ENCODE assay signal across 11 cellular contexts in the genomic region with DNA sequence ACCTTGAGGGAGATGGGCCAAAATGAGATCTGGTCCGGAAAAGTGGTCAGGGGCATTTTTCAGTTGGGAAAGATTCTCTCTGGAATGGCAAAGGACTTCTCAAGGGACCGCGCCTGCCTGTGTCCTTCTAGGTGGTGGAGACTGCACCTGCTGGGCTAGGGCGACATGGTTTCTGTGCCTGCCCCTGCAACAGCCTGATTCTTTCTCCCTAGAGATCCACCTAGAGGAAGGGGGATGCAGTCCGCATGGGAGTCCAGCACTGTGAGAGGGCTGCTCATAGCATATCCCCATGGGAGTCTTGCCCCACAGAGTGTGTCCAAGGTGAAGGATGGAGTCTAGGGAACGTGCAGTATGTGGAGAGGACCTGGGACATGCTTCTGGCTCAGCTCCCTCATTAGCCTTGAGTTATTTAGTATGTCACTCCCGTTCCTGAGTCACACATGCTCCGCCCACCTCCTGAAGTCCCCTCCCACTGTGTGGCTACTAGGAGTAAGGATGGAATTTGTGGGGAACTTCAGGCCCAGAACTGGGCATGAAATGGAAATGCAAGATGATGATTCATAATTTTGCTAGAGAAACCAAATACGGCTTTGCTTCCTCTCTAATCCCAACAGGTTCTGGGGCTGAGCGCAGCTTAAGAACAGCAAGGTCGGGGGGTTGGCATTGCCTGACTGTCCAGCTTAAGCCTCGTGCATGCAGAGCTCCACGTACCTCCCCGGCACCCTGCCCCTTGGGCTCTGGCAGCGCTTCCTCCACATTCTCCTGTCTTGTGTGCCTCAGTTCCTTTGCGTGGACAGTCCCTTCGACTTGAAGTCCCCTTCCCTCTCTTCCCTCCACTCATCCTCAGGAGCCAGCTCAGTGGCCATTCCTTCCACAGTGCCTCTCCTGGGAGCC. TPM values are rescaled to one million over a fixed set of nuclear protein-coding genes. Genes with fewer than 3 reads are reported as not detected.
A peak's percentile ranks its signal among the peaks of the same experiment; 100 is the strongest.
DNase-seq lines count a peak whose midpoint lies in the region; ATAC-seq and TF ChIP-seq lines count a peak whose summit lies in the region.
"Had no signal": no experiment of that assay in that cellular context is flagged by ENCODE, and none has a peak within 500 bp of the region (broad histone marks: within the 10 kb centered on the region; RNA-seq: fewer than 3 reads in every experiment).

No MANE protein-coding gene starts in this region.

- H3K9me3 ChIP-seq in MG63 = no peaks in the 10 kb centered on the region
- H3K9me3 ChIP-seq: gastrocnemius medialis had no signal

- H3K36me3 Mint-ChIP-seq in effector memory CD8-positive, alpha-beta T cell (ENCODE audit: insufficient read depth) = no peaks in the 10 kb centered on the region

- no peak overlapping the region for H3K27ac Mint-ChIP-seq in effector memory CD8-positive, alpha-beta T cell

- no peaks in the 10 kb centered on the region for H3K36me3 ChIP-seq in MG63
- H3K36me3 ChIP-seq: gastrocnemius medialis had no signal

- intact Hi-C loops in dorsolateral prefrontal cortex (cut with DNase I) = loop anchor here in 1 of 2 donors (5.0 kb wide), 1 partner anchor 34 kb away; the partner anchor contains the start of gene GRIK4

- ATAC-seq in effector memory CD8-positive, alpha-beta T cell (replicated peaks) = no peak
- ATAC-seq in GM18858 (IDR thresholded peaks at IDR 0.05; ENCODE audit: unreplicated experiment) = no peak

- H3K27me3 ChIP-seq in MG63 = no peaks in the 10 kb centered on the region
- H3K27me3 ChIP-seq in dorsolateral prefrontal cortex = no peaks in the 10 kb centered on the region
- H3K27me3 ChIP-seq: gastrocnemius medialis had no signal

- DNase-seq in AG08396 (ENCODE audit: low spot score) (peak; percentile 84), MG63 (peak; percentile 93), dorsolateral prefrontal cortex (peak in 2 of 10 donors; percentile 38 to 63), myocyte (ENCODE audit: low read depth) (peak; percentile 98), OCI-M2 (lab: John Stamatoyannopoulos, UW; ENCODE audit: unreplicated experiment) (no peak), mesenteric fat pad (ENCODE audit: low spot score) (no peak)
- DNase-seq in effector memory CD8-positive, alpha-beta T cell = no peak
- DNase-seq: GF-D8 had no signal

- no peak for TF ChIP-seq CTCF in dorsolateral prefrontal cortex (IDR thresholded peaks at IDR 0.05 in 54 of 56, conservative IDR thresholded peaks at IDR 0.05 in 2 of 56; ENCODE audit: low read depth in 1 of 56, partially characterized antibody in 56 of 56)

- H3K27ac ChIP-seq in dorsolateral prefrontal cortex = peak overlapping the region in 57 of 59 donors; percentile 24 to 94 (median 80)
- H3K27ac ChIP-seq: HL-60 had no signal

- peaks cover 3% of the 10 kb centered on the region in 2 donors for H3K4me1 Mint-ChIP-seq in effector memory CD8-positive, alpha-beta T cell (ENCODE audit: low read depth in 2 of 2)

- H3K4me3 Mint-ChIP-seq in effector memory CD8-positive, alpha-beta T cell = no peak overlapping the region

- H3K27me3 Mint-ChIP-seq in effector memory CD8-positive, alpha-beta T cell = peaks cover 29 to 57% of the 10 kb centered on the region in 2 donors

- no peak overlapping the region for H3K4me3 ChIP-seq in MG63
- H3K4me3 ChIP-seq in dorsolateral prefrontal cortex = no peak overlapping the region
- H3K4me3 ChIP-seq: gastrocnemius medialis had no signal

- no peaks in the 10 kb centered on the region for H3K9me3 Mint-ChIP-seq in effector memory CD8-positive, alpha-beta T cell

RNA-seq across cellular contexts. Expression of gene GRIK4, which starts 35.0 kb away (rescaled TPM):
- total RNA-seq in MG63 (2014; rRNA removed; shearing (Covaris generic); ENCODE audit: low replicate concordance) = not detected in 2 replicates
- total RNA-seq in dorsolateral prefrontal cortex (10 to 100 TPM in 116 of 120 experiments, 1 to 10 TPM in 4; 7.8 to 24.1 (median 14.8) TPM), myocyte (0.27 and 0.52 TPM in 2 replicates), mesenteric fat pad (0.10 TPM)
- 0.54 TPM for polyA plus RNA-seq in myocyte (2012)

Comparison
In these comparisons a context has a peak if more than half of its experiments do, and no peak if none do; other contexts are left out.
1. DNase-seq: peak in AG08396 (single experiment), MG63 (single experiment) and myocyte (single experiment); none in effector memory CD8-positive, alpha-beta T cell (0 of 3), OCI-M2 (single experiment) and mesenteric fat pad (single experiment).